ENCODE assay signal across 21 cellular contexts in genomic region chr12:82694276-82694675, GRCh38. TPM values are rescaled to one million over a fixed set of nuclear protein-coding genes. Genes with fewer than 3 reads are reported as not detected.
"Had no signal": no experiment of that assay in that cellular context is flagged by ENCODE, and none has a peak within 500 bp of the region (broad histone marks: within the 10 kb centered on the region; RNA-seq: fewer than 3 reads in every experiment).

No MANE protein-coding gene starts in this region.

- H3K36me3 ChIP-seq: esophagus muscularis mucosa, heart left ventricle had no signal

- H3K79me2 ChIP-seq: hepatocyte had no signal

- H3K27ac ChIP-seq: coronary artery, esophagus muscularis mucosa, foreskin keratinocyte, gastroesophageal sphincter, heart left ventricle, hepatocyte had no signal

- ATAC-seq: foreskin keratinocyte; gastroesophageal sphincter; heart left ventricle; left colon; left lobe of liver; left ventricle myocardium superior; naive thymus-derived CD4-positive, alpha-beta T cell had no signal

- H2AFZ ChIP-seq: hepatocyte had no signal

- H3K4me2 ChIP-seq: hepatocyte had no signal

- DNase-seq: dermis blood vessel endothelial cell; dorsolateral prefrontal cortex; effector CD4-positive, alpha-beta T cell; effector memory CD4-positive, alpha-beta T cell; heart left ventricle; hypothalamus; immature natural killer cell; islet precursor cell; kidney; left colon; left ventricle myocardium superior; mesendoderm; midbrain; naive thymus-derived CD4-positive, alpha-beta T cell had no signal

- H3K4me1 ChIP-seq: foreskin keratinocyte, heart left ventricle had no signal

- H3K4me3 ChIP-seq: coronary artery, dorsolateral prefrontal cortex, esophagus muscularis mucosa, gastroesophageal sphincter, heart left ventricle, hepatocyte, lung had no signal

- H3K27me3 ChIP-seq: dorsolateral prefrontal cortex, esophagus muscularis mucosa, foreskin keratinocyte, gastroesophageal sphincter, heart left ventricle, hepatocyte had no signal

- H3K9me3 ChIP-seq: esophagus muscularis mucosa, gastroesophageal sphincter, heart left ventricle had no signal

RNA-seq across cellular contexts. Expression of gene TMTC2, which starts 7.6 kb away (rescaled TPM):
- polyA plus RNA-seq: immature natural killer cell; naive thymus-derived CD4-positive, alpha-beta T cell had no signal
